Comparison of ENCODE assay signal across 12 cellular contexts in genomic region chr1:232613752-232614381, GRCh38. TPM values are rescaled to one million over a fixed set of nuclear protein-coding genes. Genes with fewer than 3 reads are reported as not detected.
DNase-seq lines count a peak whose midpoint lies in the region; ATAC-seq and TF ChIP-seq lines count a peak whose summit lies in the region.
"Had no signal": no experiment of that assay in that cellular context is flagged by ENCODE, and none has a peak within 500 bp of the region (broad histone marks: within the 10 kb centered on the region; RNA-seq: fewer than 3 reads in every experiment).

No MANE protein-coding gene starts in this region.

- H2BK20ac ChIP-seq in H9 (ENCODE audit: low read depth, low read length, poor library complexity, severe bottlenecking): no peak overlapping the region

- no peak overlapping the region for H3K18ac ChIP-seq in H9 (ENCODE audit: insufficient read length, low read depth, low read length)

- H3K27me3 ChIP-seq in adipocyte (replicated peaks; ENCODE audit: control insufficient read depth, insufficient read depth, low read length): no peaks in the 10 kb centered on the region
- no peaks in the 10 kb centered on the region for H3K27me3 ChIP-seq in H9 (ENCODE audit: insufficient read depth, low read length)
- H3K27me3 ChIP-seq: BLaER1 treated with 17β-estradiol and CSF1 and Interleukin-3, amounts not matched to agents 10 nM and 100 nM; ovary had no signal

- no peak overlapping the region for H3K4ac ChIP-seq in H9 (ENCODE audit: low read depth, low read length)

- H3K27ac Mint-ChIP-seq in H9: no peak overlapping the region
- no peak overlapping the region for H3K27ac Mint-ChIP-seq in activated naive CD4-positive, alpha-beta T cell treated with anti-CD3 and anti-CD28 coated beads for 36 hours

- no peak overlapping the region for H4K8ac ChIP-seq in H9 (replicated peaks; ENCODE audit: insufficient read length, low read depth, low read length)

- no peak for ATAC-seq in HG03520 (IDR thresholded peaks at IDR 0.05; ENCODE audit: unreplicated experiment)

- CTCF ChIA-PET in HEK293 (lab: Yijun Ruan, JAX): interaction anchor here (0.7 to 2.8 kb wide), 5 partner anchors 11 to 146 kb away, joined by 3 to 22 read pairs (median 8); no protein-coding TSS in a partner anchor
- CTCF ChIA-PET in activated naive CD4-positive, alpha-beta T cell treated with anti-CD3 and anti-CD28 coated beads for 36 hours (lab: Charles Lee): no interaction called here

- H3K4me3 ChIP-seq in HEK293 (ENCODE audit: low read depth, low read length) (no peak overlapping the region), adipocyte (ENCODE audit: low read length) (no peak overlapping the region)
- H3K4me3 ChIP-seq: BLaER1 treated with 17β-estradiol and CSF1 and Interleukin-3, amounts not matched to agents 10 nM and 100 nM; ovary had no signal

- H3K56ac ChIP-seq in H9 (ENCODE audit: insufficient read length, low read depth, low read length): no peak overlapping the region

- WGBS in H9 (ENCODE audit: extremely low coverage, insufficient read length, low lambda C conversion rate): no CpG with 5 or more reads among the region's 5 CpGs

- peak overlapping the region; percentile 39 for H3K27ac ChIP-seq in HEK293 (ENCODE audit: extremely low read depth, low read depth, low read length)
- no peak overlapping the region for H3K27ac ChIP-seq in H9 (ENCODE audit: insufficient read length, low read depth, low read length)
- H3K27ac ChIP-seq: BLaER1 treated with 17β-estradiol and CSF1 and Interleukin-3, amounts not matched to agents 10 nM and 100 nM had no signal

- no peak overlapping the region for H2AFZ ChIP-seq in H9 (ENCODE audit: low read length)

- POLR2A ChIA-PET in HEK293 (lab: Yijun Ruan, JAX): interaction anchor here (1.2 to 2.4 kb wide), 2 partner anchors 14 kb away, joined by 4 to 9 read pairs; no protein-coding TSS in a partner anchor

- peaks cover 30 to 38% of the 10 kb centered on the region in 2 experiments for H3K4me1 Mint-ChIP-seq in H9
- H3K4me1 Mint-ChIP-seq in activated naive CD4-positive, alpha-beta T cell treated with anti-CD3 and anti-CD28 coated beads for 36 hours (ENCODE audit: low read depth): no peaks in the 10 kb centered on the region

- no peak overlapping the region for H2BK12ac ChIP-seq in H9 (ENCODE audit: insufficient read length, low read depth, low read length)

- peaks cover 35% of the 10 kb centered on the region for H3K4me1 ChIP-seq in HEK293 (ENCODE audit: control insufficient read depth, insufficient read depth, low read length)
- peaks cover 11% of the 10 kb centered on the region for H3K4me1 ChIP-seq in adipocyte (ENCODE audit: control insufficient read depth, insufficient read depth, low read length)
- no peaks in the 10 kb centered on the region; the same call in 1 of the 2 replicates for H3K4me1 ChIP-seq in H9 (ENCODE audit: insufficient read depth, low read length)

- H3K23me2 ChIP-seq in H9 (ENCODE audit: insufficient read length, low read depth, low read length, poor library complexity, severe bottlenecking): no peaks in the 10 kb centered on the region

- no peaks in the 10 kb centered on the region for H4K20me1 ChIP-seq in H9 (ENCODE audit: control insufficient read depth, insufficient read depth, insufficient read length)

- no peaks in the 10 kb centered on the region for H3K79me1 ChIP-seq in H9 (ENCODE audit: insufficient read depth, low read depth, low read length, poor library complexity, severe bottlenecking)

- no peaks in the 10 kb centered on the region for H3K9me3 ChIP-seq in HEK293 (ENCODE audit: control insufficient read depth, insufficient read depth, low read depth, low read length)
- H3K9me3 ChIP-seq in adipocyte (ENCODE audit: control insufficient read depth, low read length): no peaks in the 10 kb centered on the region
- H3K9me3 ChIP-seq in H9 (ENCODE audit: control insufficient read depth, low read depth, low read length): no peaks in the 10 kb centered on the region
- H3K9me3 ChIP-seq: ovary had no signal

- H3K9me3 Mint-ChIP-seq in H9: no peaks in the 10 kb centered on the region
- H3K9me3 Mint-ChIP-seq in activated naive CD4-positive, alpha-beta T cell treated with anti-CD3 and anti-CD28 coated beads for 36 hours: no peaks in the 10 kb centered on the region
- H3K9me3 Mint-ChIP-seq: central memory CD8-positive, alpha-beta T cell had no signal

- H2AK5ac ChIP-seq in H9 (ENCODE audit: insufficient read length, low read length): no peak overlapping the region

- H3K36me3 ChIP-seq in HEK293 (ENCODE audit: control insufficient read depth in 2 of 2, insufficient read depth in 1 of 2, low read length in 2 of 2) (no peaks in the 10 kb centered on the region), adipocyte (ENCODE audit: control insufficient read depth, insufficient read depth, low read length, severe bottlenecking) (no peaks in the 10 kb centered on the region)
- H3K36me3 ChIP-seq: ovary had no signal

- H3K14ac ChIP-seq in H9 (ENCODE audit: insufficient read depth, low read length): no peak overlapping the region

- TF ChIP-seq CTCF in HEK293 (tag by site-specific recombination; IDR thresholded peaks at IDR 0.05) (no peak), H9 (conservative IDR thresholded peaks at IDR 0.05) (no peak)

- H3K9ac ChIP-seq in adipocyte (ENCODE audit: low read length) (no peak overlapping the region), H9 (ENCODE audit: extremely low read depth, insufficient read length, low read length) (no peak overlapping the region)
- H3K9ac ChIP-seq: BLaER1 treated with 17β-estradiol and CSF1 and Interleukin-3, amounts not matched to agents 10 nM and 100 nM had no signal

- no peak overlapping the region for H3K4me3 Mint-ChIP-seq in H9
- H3K4me3 Mint-ChIP-seq in activated naive CD4-positive, alpha-beta T cell treated with anti-CD3 and anti-CD28 coated beads for 36 hours: no peak overlapping the region
- H3K4me3 Mint-ChIP-seq: central memory CD8-positive, alpha-beta T cell had no signal

- H3K27me3 Mint-ChIP-seq in H9 (ENCODE audit: low read depth): peaks cover under 1% of the 10 kb centered on the region; the same call in 1 of the 2 replicates
- H3K27me3 Mint-ChIP-seq in activated naive CD4-positive, alpha-beta T cell treated with anti-CD3 and anti-CD28 coated beads for 36 hours (ENCODE audit: low read depth): no peaks in the 10 kb centered on the region
- H3K27me3 Mint-ChIP-seq: central memory CD8-positive, alpha-beta T cell had no signal

- H4K5ac ChIP-seq in H9 (ENCODE audit: insufficient read length, low read depth, low read length): no peak overlapping the region

- H2BK15ac ChIP-seq in H9 (ENCODE audit: low read depth, low read length): no peak overlapping the region

- H2BK120ac ChIP-seq in H9 (ENCODE audit: low read depth, low read length, poor library complexity, severe bottlenecking): no peak overlapping the region

- H2BK5ac ChIP-seq in H9 (ENCODE audit: insufficient read length, low read length): no peak overlapping the region

- no peak overlapping the region for H4K91ac ChIP-seq in H9 (ENCODE audit: insufficient read length, low read depth, low read length)

- no peaks in the 10 kb centered on the region for H3K36me3 Mint-ChIP-seq in H9 (ENCODE audit: insufficient read depth in 1 of 3, low read depth in 3 of 3)
- H3K36me3 Mint-ChIP-seq in activated naive CD4-positive, alpha-beta T cell treated with anti-CD3 and anti-CD28 coated beads for 36 hours (ENCODE audit: low read depth): no peaks in the 10 kb centered on the region

- H3K23ac ChIP-seq in H9 (ENCODE audit: insufficient read length, low read depth, low read length): no peak overlapping the region

- no peaks in the 10 kb centered on the region for H3K79me2 ChIP-seq in H9 (ENCODE audit: insufficient read depth, low read length)

- DNase-seq in A172 (ENCODE audit: low spot score) (peak; percentile 64), adipocyte (ENCODE audit: low read depth) (peak; percentile 41), kidney tubule cell (ENCODE audit: low spot score) (peak; percentile 49), H9 (no peak), epidermal melanocyte (ENCODE audit: insufficient read length, low spot score) (no peak)
- DNase-seq in activated naive CD4-positive, alpha-beta T cell treated with anti-CD3 and anti-CD28 coated beads for 36 hours: no peak
- DNase-seq: NCI-H1048 had no signal

- no peak overlapping the region for H3K4me2 ChIP-seq in H9 (ENCODE audit: insufficient read depth, insufficient read length, low read length)

- no peak overlapping the region for H3T11ph ChIP-seq in H9 (ENCODE audit: low read length)

- intact Hi-C loops in activated naive CD4-positive, alpha-beta T cell treated with anti-CD3 and anti-CD28 coated beads for 36 hours (cut with micrococcal nuclease): no loop called here

TF ChIP-seq in HEK293, 187 proteins besides CTCF, POLR2A, EP300 and RAD21 (continues in another document):
- TF ChIP-seq ZNF223 (tag by site-specific recombination; IDR thresholded peaks at IDR 0.05) (no peak), ZNF654 (tag by site-specific recombination; IDR thresholded peaks at IDR 0.05; ENCODE audit: low read depth) (no peak), ZNF707 (tag by site-specific recombination; IDR thresholded peaks at IDR 0.05) (no peak), INSM2 (tag by site-specific recombination; IDR thresholded peaks at IDR 0.05) (0 out of 2 replicates have a peak, but pooled peaks have one; percentile 15), GLIS1 (tag by site-specific recombination; IDR thresholded peaks at IDR 0.05) (peak; percentile 81), ZNF548 (tag by site-specific recombination; IDR thresholded peaks at IDR 0.05) (no peak), KLF16 (tag by site-specific recombination; IDR thresholded peaks at IDR 0.05) (peak; percentile 23; the same call in 1 of the 2 replicates)

RNA-seq across cellular contexts. Expression of gene SIPA1L2, which starts 16.1 kb away (rescaled TPM):
- total RNA-seq in A172 (2014; rRNA removed; shearing (Covaris generic)): 0.77 and 1.2 TPM in 2 replicates
- total RNA-seq in H9 (2021): 5.2 and 5.6 TPM in 2 replicates
- 1 to 10 TPM; 2.1 to 2.6 TPM for total RNA-seq in activated naive CD4-positive, alpha-beta T cell treated with anti-CD3 and anti-CD28 coated beads for 36 hours

Comparison
In these comparisons a context has a peak if more than half of its experiments do, and no peak if none do; other contexts are left out.
1. DNase-seq: peak in A172 (single experiment), adipocyte (single experiment) and kidney tubule cell (single experiment); none in H9 (single experiment), epidermal melanocyte (single experiment) and activated naive CD4-positive, alpha-beta T cell treated with anti-CD3 and anti-CD28 coated beads for 36 hours (single experiment).